In genomic region chr20:11922561-11922960, GRCh38 we compare ENCODE assay signal across 17 cellular contexts. TPM values are rescaled to one million over a fixed set of nuclear protein-coding genes. Genes with fewer than 3 reads are reported as not detected.
DNase-seq lines count a peak whose midpoint lies in the region; FAIRE-seq and TF ChIP-seq lines count a peak whose summit lies in the region.
"Had no signal": no experiment of that assay in that cellular context is flagged by ENCODE, and none has a peak within 500 bp of the region (broad histone marks: within the 10 kb centered on the region; RNA-seq: fewer than 3 reads in every experiment).

No MANE protein-coding gene starts in this region.

- H3K4me3 ChIP-seq in dorsolateral prefrontal cortex = peak overlapping the region in 15 of 59 donors; percentile 2 to 79 (median 62)
- no peak overlapping the region for H3K4me3 ChIP-seq in osteoblast (ENCODE audit: insufficient read depth, low read length)
- no peak overlapping the region for H3K4me3 ChIP-seq in kidney (ENCODE audit: low read length in 2 of 2)
- H3K4me3 ChIP-seq: A549, GM12878 had no signal

- intact Hi-C loops in dorsolateral prefrontal cortex (cut with DNase I) = loop anchor here in 1 of 2 donors (10.0 kb wide), 1 partner anchor 72 kb away; no protein-coding TSS in a partner anchor
- intact Hi-C loops in kidney (cut with DNase I) = no loop called here

- in situ Hi-C loops in G401 (cut with HindIII; ENCODE audit: low sequenced_read_pairs) = no loop called here

- TF ChIP-seq CTCF in dorsolateral prefrontal cortex (IDR thresholded peaks at IDR 0.05 in 54 of 56, conservative IDR thresholded peaks at IDR 0.05 in 2 of 56; ENCODE audit: low read depth in 1 of 56, partially characterized antibody in 56 of 56) (no peak), osteoblast (IDR thresholded peaks at IDR 0.05; ENCODE audit: extremely low read depth, low read depth, low read length) (no peak), kidney (IDR thresholded peaks at IDR 0.05; ENCODE audit: borderline replicate concordance, extremely low read depth, insufficient read depth) (no peak)

- H3K27ac ChIP-seq in dorsolateral prefrontal cortex (peak overlapping the region in 43 of 59 donors; percentile 2 to 95 (median 86)), osteoblast (ENCODE audit: low read depth, low read length) (no peak overlapping the region), kidney (ENCODE audit: low read depth in 2 of 2, low read length in 2 of 2) (no peak overlapping the region)
- H3K27ac ChIP-seq: A549 had no signal

- no peaks in the 10 kb centered on the region for H4K20me1 ChIP-seq in osteoblast (ENCODE audit: insufficient read depth, low read length)

- peak in 10 of 14 donors; percentile 16 to 96 (median 32) for DNase-seq in C1 segment of cervical spinal cord (lab: John Stamatoyannopoulos, UW)
- DNase-seq in G401 (ENCODE audit: low spot score) = peak; percentile 98
- peak in 1 of 10 donors; percentile 84 for DNase-seq in dorsolateral prefrontal cortex
- DNase-seq in midbrain (lab: John Stamatoyannopoulos, UW) = peak; percentile 36
- DNase-seq in osteoblast (ENCODE audit: insufficient read length, low spot score, missing footprints) = no peak
- no peak for DNase-seq in kidney
- no peak for DNase-seq in hippocampal formation (lab: John Stamatoyannopoulos, UW)
- DNase-seq: KG1, NCI-H1092 treated with DMSO at 0.1 percent for 48 hours, NCI-H146, NCI-H2029, NCI-H226, NCI-H510A treated with DMSO at 0.1 percent for 48 hours, SIG-M5, SK-N-SH had no signal

- H3K4me1 ChIP-seq in osteoblast (ENCODE audit: insufficient read depth, low read length) (peaks cover 2% of the 10 kb centered on the region), kidney (ENCODE audit: control insufficient read depth in 1 of 2, insufficient read depth in 1 of 2, low read depth in 1 of 2, low read length in 2 of 2) (peaks cover 0 to 3% of the 10 kb centered on the region in 2 donors)
- H3K4me1 ChIP-seq: A549 had no signal

- H3K9me3 ChIP-seq in osteoblast (ENCODE audit: low read depth, low read length) (no peaks in the 10 kb centered on the region), kidney (ENCODE audit: control insufficient read depth in 1 of 2, low read length in 2 of 2) (no peaks in the 10 kb centered on the region)
- H3K9me3 ChIP-seq: A549, SK-N-SH had no signal

- no peaks in the 10 kb centered on the region for H3K27me3 ChIP-seq in dorsolateral prefrontal cortex
- no peaks in the 10 kb centered on the region for H3K27me3 ChIP-seq in osteoblast (ENCODE audit: insufficient read depth, low read length)

- no peak overlapping the region for H3K4me2 ChIP-seq in osteoblast (ENCODE audit: insufficient read depth, low read length)
- H3K4me2 ChIP-seq: A549, SK-N-SH had no signal

- peaks cover 26% of the 10 kb centered on the region for H3K79me2 ChIP-seq in osteoblast (ENCODE audit: insufficient read depth, low read length)

- H3K36me3 ChIP-seq in osteoblast (ENCODE audit: insufficient read depth, low read length) = peaks cover 16% of the 10 kb centered on the region
- peaks cover 12% of the 10 kb centered on the region in 2 donors for H3K36me3 ChIP-seq in kidney (ENCODE audit: control insufficient read depth in 1 of 2, insufficient read depth in 2 of 2, low read length in 2 of 2)

- FAIRE-seq in kidney (lab: Jason Lieb, UNC) = no peak
- FAIRE-seq: GM12878 had no signal

- H2AFZ ChIP-seq in osteoblast (ENCODE audit: low read length) = no peak overlapping the region

- no peak overlapping the region for H3K9ac ChIP-seq in kidney (ENCODE audit: low read length in 2 of 2)
- H3K9ac ChIP-seq: SK-N-SH had no signal

RNA-seq across cellular contexts. Expression of gene BTBD3, which starts 4.9 kb away (rescaled TPM):
- total RNA-seq in G401 (2014; rRNA removed; shearing (Covaris generic)) = 31.6 and 38.2 TPM in 2 replicates
- total RNA-seq in dorsolateral prefrontal cortex (100 to 1,000 TPM in 108 of 120 experiments, 10 to 100 TPM in 12; 72.4 to 185 (median 136) TPM), osteoblast (17.4 and 18.9 TPM in 2 replicates), kidney (37.7 TPM)
- polyA plus RNA-seq in kidney (ENCODE audit: insufficient read depth, low read depth, low replicate concordance) = 11.6 TPM

Comparison
In these comparisons a context has a peak if more than half of its experiments do, and no peak if none do; other contexts are left out.
1. DNase-seq: peak in C1 segment of cervical spinal cord (10 of 14), G401 (single experiment) and midbrain (single experiment); none in osteoblast (single experiment), kidney (single experiment) and hippocampal formation (0 of 2).
2. H3K27ac ChIP-seq: peak in dorsolateral prefrontal cortex (43 of 59); none in osteoblast (single experiment) and kidney (0 of 2).